ENCODE assay signal across 1 cellular context in the genomic region with DNA sequence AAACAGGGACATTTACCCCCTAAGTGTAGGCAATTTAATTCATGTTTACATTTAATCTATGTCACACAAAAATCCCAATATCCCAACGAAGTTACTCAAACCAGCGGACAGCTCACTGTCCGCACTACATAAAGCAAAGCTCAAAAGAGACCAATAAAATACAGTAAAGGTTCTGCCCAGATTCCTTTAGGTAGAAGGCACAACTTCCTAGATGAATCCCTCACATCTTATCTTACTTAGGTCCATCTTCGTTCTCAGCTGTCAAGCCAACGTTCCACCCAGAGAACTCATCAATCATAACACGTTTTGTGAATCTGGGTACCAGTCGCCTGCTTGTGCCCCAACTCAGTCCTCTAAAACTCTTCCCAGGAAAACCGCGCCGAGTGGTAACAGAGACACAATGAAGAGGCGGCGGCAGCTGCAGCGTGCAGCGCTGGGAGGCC.
TF ChIP-seq lines count a peak whose summit lies in the region.

No MANE protein-coding gene starts in this region.

TF ChIP-seq in endothelial cell of umbilical vein, 7 proteins besides CTCF, POLR2A, EP300 and RAD21:
- TF ChIP-seq, protein P1, sequence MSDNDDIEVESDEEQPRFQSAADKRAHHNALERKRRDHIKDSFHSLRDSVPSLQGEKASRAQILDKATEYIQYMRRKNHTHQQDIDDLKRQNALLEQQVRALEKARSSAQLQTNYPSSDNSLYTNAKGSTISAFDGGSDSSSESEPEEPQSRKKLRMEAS (IDR thresholded peaks at IDR 0.05; ENCODE audit: insufficient read depth, insufficient read length), result no peak
- no peak for TF ChIP-seq EZH2 (IDR thresholded peaks at IDR 0.05; ENCODE audit: borderline replicate concordance, low read depth, low read length, severe bottlenecking)
